Comparison of ENCODE assay signal across 22 cellular contexts in the genomic region with DNA sequence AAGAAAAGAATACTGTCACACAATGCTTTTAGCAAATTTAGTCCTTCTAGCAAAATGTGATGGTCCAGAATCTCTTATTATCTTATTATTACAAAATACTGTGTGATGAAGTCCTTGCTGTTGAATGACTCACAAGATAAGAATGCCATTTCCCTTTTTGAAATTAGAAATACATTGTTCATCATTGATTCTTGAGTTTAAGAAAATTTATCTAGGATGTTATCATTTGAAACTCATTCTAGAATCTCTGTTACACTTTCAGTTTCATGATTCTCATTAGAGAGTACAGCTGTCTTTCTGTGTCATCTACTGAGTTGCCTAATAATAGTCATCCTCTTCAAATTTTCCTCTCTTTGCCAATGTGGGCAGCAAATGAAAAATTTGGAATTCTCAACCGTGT.
DNase-seq lines count a peak whose midpoint lies in the region; TF ChIP-seq lines count a peak whose summit lies in the region.
"Had no signal": no experiment of that assay in that cellular context is flagged by ENCODE, and none has a peak within 500 bp of the region (broad histone marks: within the 10 kb centered on the region; RNA-seq: fewer than 3 reads in every experiment).

No MANE protein-coding gene starts in this region.

- DNase-seq in EH (ENCODE audit: low read depth), result peak; percentile 48
- peak; percentile 42 for DNase-seq in GM20000 (ENCODE audit: low spot score)
- DNase-seq in amniotic epithelial cell (ENCODE audit: low read depth), result peak; percentile 50
- DNase-seq in iris pigment epithelial cell (ENCODE audit: low read depth), result peak; percentile 66
- DNase-seq in NCI-H526 (lab: John Stamatoyannopoulos, UW), result no peak
- DNase-seq in nucleus accumbens (lab: John Stamatoyannopoulos, UW), result no peak
- DNase-seq in stimulated activated CD4-positive, alpha-beta T cell treated with anti-CD3 and anti-CD28 coated beads, Interleukin-15, amount 100 ng/mL, for 24 hours, result no peak
- DNase-seq: activated CD8-positive, alpha-beta memory T cell treated with anti-CD3 and anti-CD28 coated beads, Interleukin-2, amount 50 U/mL, for 4 hours; activated effector memory CD4-positive, alpha-beta T cell treated with Interleukin-2 at 50 U/mL for 16 hours; DND-41; effector CD8-positive, alpha-beta T cell; head of caudate nucleus; left lung; midbrain; NCI-H187 treated with DMSO at 0.1 percent for 48 hours; NCI-H226; PC-3; psoas muscle; SIG-M5; small intestine; stimulated activated CD4-positive, alpha-beta T cell treated with anti-CD3 and anti-CD28 coated beads, Interleukin-4, amount 100 ng/mL, for 1 hour; T-helper 1 cell had no signal

- TF ChIP-seq CTCF in GM20000 (IDR thresholded peaks at IDR 0.05; ENCODE audit: extremely low read depth, missing control alignments), result no peak

Comparison
In these comparisons a context has a peak if more than half of its experiments do, and no peak if none do; other contexts are left out.
1. DNase-seq: peak in EH (single experiment), GM20000 (single experiment), amniotic epithelial cell (single experiment) and iris pigment epithelial cell (single experiment); none in NCI-H526 (0 of 2), nucleus accumbens (0 of 56) and stimulated activated CD4-positive, alpha-beta T cell treated with anti-CD3 and anti-CD28 coated beads, Interleukin-15, amount 100 ng/mL, for 24 hours (single experiment).